In the genomic region with DNA sequence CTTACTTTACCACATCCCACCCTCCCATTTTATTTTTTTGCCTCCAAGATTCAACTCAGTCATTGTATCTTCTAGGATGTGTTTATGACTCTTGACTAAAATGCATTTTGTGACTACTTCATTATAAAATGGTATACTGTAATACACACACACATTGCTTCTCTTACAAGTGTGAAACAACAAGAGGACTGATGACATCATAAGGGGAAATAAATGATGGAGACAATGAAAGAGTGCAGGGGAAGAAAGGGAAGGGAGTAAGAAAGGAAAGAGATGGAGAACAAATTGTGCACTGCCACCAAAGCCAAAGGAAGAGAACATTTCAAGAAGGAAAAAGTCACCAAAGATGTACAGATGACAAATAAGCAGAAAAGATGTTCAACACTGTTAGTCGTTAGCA, we compare ENCODE assay signal across 21 cellular contexts.
A peak's percentile ranks its signal among the peaks of the same experiment; 100 is the strongest.
DNase-seq lines count a peak whose midpoint lies in the region; ATAC-seq, FAIRE-seq and TF ChIP-seq lines count a peak whose summit lies in the region.
"Had no signal": no experiment of that assay in that cellular context is flagged by ENCODE, and none has a peak within 500 bp of the region (broad histone marks: within the 10 kb centered on the region; RNA-seq: fewer than 3 reads in every experiment).

No MANE protein-coding gene starts in this region.

- no peaks in the 10 kb centered on the region for H3K36me3 Mint-ChIP-seq in CD4-positive, alpha-beta memory T cell
- H3K36me3 Mint-ChIP-seq: CD14-positive monocyte; CD4-positive, CD25-positive, alpha-beta regulatory T cell; CD8-positive, alpha-beta T cell had no signal

- in situ Hi-C loops in K562 (cut with MboI), result no loop called here

- ATAC-seq in K562, result no peak
- ATAC-seq: CD8-positive, alpha-beta T cell had no signal

- H3K27ac Mint-ChIP-seq in CD4-positive, alpha-beta memory T cell, result no peak overlapping the region
- H3K27ac Mint-ChIP-seq: CD14-positive monocyte; CD4-positive, CD25-positive, alpha-beta regulatory T cell; CD8-positive, alpha-beta T cell had no signal

- DNase-seq in K562 (ENCODE audit: extremely low read depth in 1 of 4, low spot score in 3 of 4) (no peak), esophagus muscularis mucosa (ENCODE audit: extremely low spot score) (peak; percentile 26), sigmoid colon (no peak)
- no peak for DNase-seq in CD4-positive, alpha-beta memory T cell
- DNase-seq: 8988T; ACHN; BE2C; C1 segment of cervical spinal cord; Caco-2; Calu3; CD4-positive, CD25-positive, alpha-beta regulatory T cell; CD8-positive, alpha-beta T cell; DMS79 treated with DMSO at 0.1 percent for 48 hours; GF-D8 had no signal

- H3K27ac ChIP-seq in HEK293 (ENCODE audit: extremely low read depth, low read depth, low read length), result no peak overlapping the region
- no peak overlapping the region for H3K27ac ChIP-seq in K562 (ENCODE audit: extremely low read depth, low read depth, low read length)
- no peak overlapping the region for H3K27ac ChIP-seq in esophagus muscularis mucosa (replicated peaks in 1 of 4)
- no peak overlapping the region for H3K27ac ChIP-seq in CD4-positive, alpha-beta memory T cell (ENCODE audit: low read depth, low read length)
- no peak overlapping the region for H3K27ac ChIP-seq in sigmoid colon
- H3K27ac ChIP-seq: BLaER1 had no signal

- TF ChIP-seq POLR2A in K562 (conservative IDR thresholded peaks at IDR 0.05) (no peak), esophagus muscularis mucosa (IDR thresholded peaks at IDR 0.05; ENCODE audit: low read depth) (no peak), sigmoid colon (IDR thresholded peaks at IDR 0.05) (no peak)

- H3K9me1 ChIP-seq in K562 (ENCODE audit: control insufficient read depth, insufficient read depth, low read length), result no peaks in the 10 kb centered on the region

- no peaks in the 10 kb centered on the region for H3K79me2 ChIP-seq in K562 (ENCODE audit: control insufficient read depth, insufficient read depth, low read length)

- WGBS in K562 (ENCODE audit: insufficient coverage, low coverage, missing lambda C conversion rate), result 0% methylated on average over 1 of the region's 1 CpG
- WGBS in esophagus muscularis mucosa, result 77% methylated on average over 1 of the region's 1 CpG
- WGBS in sigmoid colon, 2 donors, result 90 to 95% methylated on average over 1 of the region's 1 CpG

- TF ChIP-seq EP300 in K562 (IDR thresholded peaks at IDR 0.05; ENCODE audit: low read length) (no peak), esophagus muscularis mucosa (IDR thresholded peaks at IDR 0.05) (no peak), sigmoid colon (IDR thresholded peaks at IDR 0.05) (no peak)

- no peak overlapping the region for H3K4me3 ChIP-seq in HEK293 (ENCODE audit: low read depth, low read length)
- no peak overlapping the region for H3K4me3 ChIP-seq in K562
- no peak overlapping the region for H3K4me3 ChIP-seq in esophagus muscularis mucosa
- H3K4me3 ChIP-seq in CD4-positive, alpha-beta memory T cell (ENCODE audit: low read length in 2 of 2), result no peak overlapping the region
- no peak overlapping the region for H3K4me3 ChIP-seq in sigmoid colon
- H3K4me3 ChIP-seq: BLaER1 had no signal

- no peak overlapping the region for H3K4me2 ChIP-seq in K562 (ENCODE audit: insufficient read depth, low read length)
- H3K4me2 ChIP-seq: BLaER1 had no signal

- no peak overlapping the region for H2AFZ ChIP-seq in K562 (ENCODE audit: low read depth, low read length)

- no peaks in the 10 kb centered on the region for H3K4me1 Mint-ChIP-seq in CD4-positive, alpha-beta memory T cell
- H3K4me1 Mint-ChIP-seq: CD4-positive, CD25-positive, alpha-beta regulatory T cell had no signal

- H3K36me3 ChIP-seq in HEK293 (ENCODE audit: control insufficient read depth in 2 of 2, insufficient read depth in 1 of 2, low read length in 2 of 2), result peaks cover 0 to 36% of the 10 kb centered on the region in 2 experiments; a peak in 1 of 3 replicates
- no peaks in the 10 kb centered on the region for H3K36me3 ChIP-seq in K562 (ENCODE audit: control insufficient read depth, insufficient read depth, low read length)
- no peaks in the 10 kb centered on the region for H3K36me3 ChIP-seq in esophagus muscularis mucosa
- no peaks in the 10 kb centered on the region for H3K36me3 ChIP-seq in CD4-positive, alpha-beta memory T cell (ENCODE audit: insufficient read depth, low read length)
- no peaks in the 10 kb centered on the region for H3K36me3 ChIP-seq in sigmoid colon
- H3K36me3 ChIP-seq: BE2C, BLaER1 had no signal

- FAIRE-seq in K562 (lab: Jason Lieb, UNC), result no peak
- FAIRE-seq: A204.1, D721Med, G401.6, GM12891 had no signal

- peaks cover 2 to 4% of the 10 kb centered on the region in 2 donors for H3K27me3 Mint-ChIP-seq in CD4-positive, alpha-beta memory T cell

- H3K9ac ChIP-seq in K562 (ENCODE audit: insufficient read depth in 1 of 2, low read depth in 2 of 2, low read length in 2 of 2), result no peak overlapping the region
- H3K9ac ChIP-seq: BLaER1 had no signal

- BruUV-seq in K562 (replicated peaks; lab: Mats Ljungman, UMichigan), result no TSS peak

- POLR2A ChIA-PET in HEK293 (lab: Yijun Ruan, JAX), result no interaction called here
- POLR2A ChIA-PET in K562 (lab: Yijun Ruan, JAX), result no interaction called here
- POLR2A ChIA-PET in CD4-positive, alpha-beta memory T cell (lab: Charles Lee; ENCODE audit: partially characterized antibody), result no interaction called here

- H3K9me3 Mint-ChIP-seq in CD4-positive, alpha-beta memory T cell, result peaks cover 0 to 1% (median 0%) of the 10 kb centered on the region in 8 donors
- H3K9me3 Mint-ChIP-seq: CD8-positive, alpha-beta T cell had no signal

- H4K20me1 ChIP-seq in K562 (replicated peaks; ENCODE audit: control insufficient read depth, insufficient read depth, low read length), result no peaks in the 10 kb centered on the region
- H4K20me1 ChIP-seq: BLaER1 had no signal

- TF ChIP-seq RAD21 in K562 (CRISPR knock-in tag; conservative IDR thresholded peaks at IDR 0.05 in 1 of 2, IDR thresholded peaks at IDR 0.05 in 1 of 2), result no peak

- TF ChIP-seq CTCF in HEK293 (tag by site-specific recombination; IDR thresholded peaks at IDR 0.05) (no peak), K562 (IDR thresholded peaks at IDR 0.05 in 2 of 3, conservative IDR thresholded peaks at IDR 0.05 in 1 of 3; ENCODE audit: insufficient read depth in 2 of 3, low read depth in 1 of 3, low read length in 3 of 3) (no peak), esophagus muscularis mucosa (IDR thresholded peaks at IDR 0.05) (no peak), sigmoid colon (IDR thresholded peaks at IDR 0.05) (no peak)

- H3K4me1 ChIP-seq in HEK293 (ENCODE audit: control insufficient read depth, insufficient read depth, low read length) (no peaks in the 10 kb centered on the region), K562 (replicated peaks in 1 of 2; ENCODE audit: control insufficient read depth in 2 of 2, insufficient read depth in 2 of 2, low read length in 2 of 2) (peaks cover 7 to 11% of the 10 kb centered on the region in 2 experiments; a peak in 4 of 5 replicates), esophagus muscularis mucosa (no peaks in the 10 kb centered on the region), sigmoid colon (no peaks in the 10 kb centered on the region)
- no peaks in the 10 kb centered on the region for H3K4me1 ChIP-seq in CD4-positive, alpha-beta memory T cell (ENCODE audit: insufficient read depth, low read length)
- H3K4me1 ChIP-seq: BE2C, BLaER1, Caco-2 had no signal

- H3K4me3 Mint-ChIP-seq in CD4-positive, alpha-beta memory T cell, result no peak overlapping the region
- H3K4me3 Mint-ChIP-seq: CD14-positive monocyte; CD4-positive, CD25-positive, alpha-beta regulatory T cell; CD8-positive, alpha-beta T cell had no signal

- CTCF ChIA-PET in HEK293 (lab: Yijun Ruan, JAX) (no interaction called here), K562 (lab: Yijun Ruan, JAX; ENCODE audit: low intra/inter-chr PET ratio) (no interaction called here)
- CTCF ChIA-PET in CD4-positive, alpha-beta memory T cell (lab: Charles Lee; ENCODE audit: partially characterized antibody), result no interaction called here

- intact Hi-C loops in K562 (cut with micrococcal nuclease), result no loop called here
- intact Hi-C loops in esophagus muscularis mucosa (cut with DNase I), result no loop called here
- intact Hi-C loops in CD4-positive, alpha-beta memory T cell (cut with micrococcal nuclease), result no loop called here
- intact Hi-C loops in sigmoid colon (cut with DNase I), result no loop called here

- H3K9me3 ChIP-seq in HEK293 (ENCODE audit: control insufficient read depth, insufficient read depth, low read depth, low read length), result no peaks in the 10 kb centered on the region
- no peaks in the 10 kb centered on the region for H3K9me3 ChIP-seq in K562 (replicated peaks; ENCODE audit: control insufficient read depth, insufficient read depth, low read depth, low read length)
- H3K9me3 ChIP-seq in esophagus muscularis mucosa, result no peaks in the 10 kb centered on the region
- no peaks in the 10 kb centered on the region for H3K9me3 ChIP-seq in CD4-positive, alpha-beta memory T cell (ENCODE audit: control insufficient read depth in 1 of 2, low read length in 2 of 2)
- no peaks in the 10 kb centered on the region for H3K9me3 ChIP-seq in sigmoid colon
- H3K9me3 ChIP-seq: BE2C, BLaER1, Caco-2 had no signal

- H3K27me3 ChIP-seq in K562 (ENCODE audit: control insufficient read depth in 2 of 2, insufficient read depth in 2 of 2, low read length in 2 of 2), result no peaks in the 10 kb centered on the region
- H3K27me3 ChIP-seq in esophagus muscularis mucosa, result no peaks in the 10 kb centered on the region
- no peaks in the 10 kb centered on the region for H3K27me3 ChIP-seq in CD4-positive, alpha-beta memory T cell (ENCODE audit: insufficient read depth, low read length)
- no peaks in the 10 kb centered on the region for H3K27me3 ChIP-seq in sigmoid colon
- H3K27me3 ChIP-seq: BE2C, BLaER1 had no signal

TF ChIP-seq in K562, 482 proteins besides CTCF, POLR2A, EP300 and RAD21:
- TF ChIP-seq BMI1 (IDR thresholded peaks at IDR 0.05; ENCODE audit: low read length) (no peak), ZNF197 (CRISPR knock-in tag; IDR thresholded peaks at IDR 0.05; ENCODE audit: low read depth) (no peak), CEBPB (tag; IDR thresholded peaks at IDR 0.05) (no peak)
- TF ChIP-seq, protein P1, sequence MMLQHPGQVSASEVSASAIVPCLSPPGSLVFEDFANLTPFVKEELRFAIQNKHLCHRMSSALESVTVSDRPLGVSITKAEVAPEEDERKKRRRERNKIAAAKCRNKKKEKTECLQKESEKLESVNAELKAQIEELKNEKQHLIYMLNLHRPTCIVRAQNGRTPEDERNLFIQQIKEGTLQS (IDR thresholded peaks at IDR 0.05), result peak; percentile 24; the same call in 1 of the 2 replicates
- TF ChIP-seq, protein P1 (CRISPR knock-in tag; conservative IDR thresholded peaks at IDR 0.05), result no peak

Comparison
In these comparisons a context has a peak if more than half of its experiments do, and no peak if none do; other contexts are left out.
1. Of the 44 proteins assayed by ChIP-seq in both K562 and HEK293: peak only in K562: none; only in HEK293: ATF2; in both: none; in neither: 43.